In the genomic region with DNA sequence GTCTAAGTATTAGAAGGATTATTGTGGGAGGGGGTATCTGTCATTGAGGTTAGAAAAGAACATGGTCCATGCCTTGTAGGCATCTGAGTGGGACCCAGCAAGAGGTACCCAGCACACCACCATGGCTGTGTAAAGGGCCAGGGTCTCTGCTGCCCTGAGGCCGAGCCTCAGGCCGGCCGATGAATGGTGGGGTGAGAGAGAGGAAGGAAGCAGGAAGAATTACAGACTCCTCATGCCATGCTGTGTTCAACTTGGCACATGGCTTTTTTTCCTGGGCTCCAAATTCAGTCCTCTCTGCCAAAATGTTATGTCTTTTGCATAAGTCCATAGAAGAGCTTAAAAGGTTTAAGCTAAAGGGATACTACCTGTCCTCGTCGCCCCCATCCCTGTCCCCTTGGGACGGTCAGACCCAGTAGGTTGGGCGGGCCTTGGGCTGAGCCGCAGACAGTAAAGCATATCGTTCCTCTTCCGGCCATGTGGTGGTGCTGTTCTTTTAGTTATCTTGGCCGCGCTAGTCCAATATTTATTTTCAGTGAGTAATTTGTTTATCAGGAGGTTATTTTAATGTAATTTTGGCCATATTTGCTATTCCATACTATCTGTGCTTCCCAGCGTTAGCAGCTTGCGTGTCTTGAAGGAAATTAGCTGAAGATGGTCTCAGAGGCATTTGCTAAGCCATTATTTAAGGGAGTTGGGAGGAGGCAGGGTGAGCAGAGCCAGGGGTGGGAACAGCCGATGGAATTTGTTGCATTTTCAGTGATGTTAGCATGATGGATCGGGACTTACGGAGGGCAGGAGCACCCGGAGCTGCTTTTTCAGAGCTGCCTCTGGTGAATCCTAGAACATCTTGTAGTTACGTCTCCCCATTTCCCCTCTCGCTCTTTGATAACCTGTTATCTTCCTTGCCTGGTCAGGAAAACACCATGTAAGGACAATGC, we compare ENCODE assay signal across 8 cellular contexts.
DNase-seq lines count a peak whose midpoint lies in the region; ATAC-seq and TF ChIP-seq lines count a peak whose summit lies in the region.

No MANE protein-coding gene starts in this region.

- H3K23ac ChIP-seq in H9 (ENCODE audit: insufficient read length, low read depth, low read length), result no peak overlapping the region

- H2BK5ac ChIP-seq in H9 (ENCODE audit: insufficient read length, low read length), result no peak overlapping the region

- peaks cover 4% of the 10 kb centered on the region for H3K4me1 ChIP-seq in H9 (ENCODE audit: insufficient read depth, low read length)

- no CpG with 5 or more reads among the region's 20 CpGs for WGBS in H9 (ENCODE audit: extremely low coverage, insufficient read length, low lambda C conversion rate)

- H2AFZ ChIP-seq in H9 (ENCODE audit: low read length), result peak overlapping the region; percentile 45

- peak overlapping the region; percentile 55 for H3K4me2 ChIP-seq in H9 (ENCODE audit: insufficient read depth, insufficient read length, low read length)

- H4K5ac ChIP-seq in H9 (ENCODE audit: insufficient read length, low read depth, low read length), result no peak overlapping the region

- no peaks in the 10 kb centered on the region for H3K9me3 ChIP-seq in H9 (ENCODE audit: control insufficient read depth, low read depth, low read length)

- H3T11ph ChIP-seq in H9 (ENCODE audit: low read length), result no peak overlapping the region

- no peaks in the 10 kb centered on the region for H4K20me1 ChIP-seq in H9 (ENCODE audit: control insufficient read depth, insufficient read depth, insufficient read length)

- H3K79me2 ChIP-seq in H9 (ENCODE audit: insufficient read depth, low read length), result no peaks in the 10 kb centered on the region

- no peaks in the 10 kb centered on the region for H3K36me3 Mint-ChIP-seq in H9 (ENCODE audit: insufficient read depth in 1 of 3, low read depth in 3 of 3)
- H3K36me3 Mint-ChIP-seq in activated CD8-positive, alpha-beta T cell treated with anti-CD3 and anti-CD28 coated beads, Interleukin-2, amount 10 ng/mL, durations not matched to agents 7 days and 5 days (ENCODE audit: low read depth), result no peaks in the 10 kb centered on the region

- no peak overlapping the region for H3K27ac ChIP-seq in H9 (ENCODE audit: insufficient read length, low read depth, low read length)

- no peaks in the 10 kb centered on the region; the same call in 1 of the 2 replicates for H3K27me3 ChIP-seq in H9 (ENCODE audit: insufficient read depth, low read length)

- no peaks in the 10 kb centered on the region for H3K23me2 ChIP-seq in H9 (ENCODE audit: insufficient read length, low read depth, low read length, poor library complexity, severe bottlenecking)

- H2BK120ac ChIP-seq in H9 (ENCODE audit: low read depth, low read length, poor library complexity, severe bottlenecking), result no peak overlapping the region

- H2BK20ac ChIP-seq in H9 (ENCODE audit: low read depth, low read length, poor library complexity, severe bottlenecking), result no peak overlapping the region

- no peak overlapping the region for H2BK12ac ChIP-seq in H9 (ENCODE audit: insufficient read length, low read depth, low read length)

- no peak overlapping the region for H4K91ac ChIP-seq in H9 (ENCODE audit: insufficient read length, low read depth, low read length)

- no peak overlapping the region for H2BK15ac ChIP-seq in H9 (ENCODE audit: low read depth, low read length)

- no peak overlapping the region for H3K56ac ChIP-seq in H9 (ENCODE audit: insufficient read length, low read depth, low read length)

- H3K9ac ChIP-seq in H9 (ENCODE audit: extremely low read depth, insufficient read length, low read length), result no peak overlapping the region

- H4K8ac ChIP-seq in H9 (replicated peaks; ENCODE audit: insufficient read length, low read depth, low read length), result no peak overlapping the region

- POLR2A ChIA-PET in activated CD8-positive, alpha-beta T cell treated with anti-CD3 and anti-CD28 coated beads, Interleukin-2, amount 10 ng/mL, durations not matched to agents 7 days and 5 days (lab: Charles Lee), result no interaction called here

- no peaks in the 10 kb centered on the region for H3K9me3 Mint-ChIP-seq in H9
- H3K9me3 Mint-ChIP-seq in activated CD8-positive, alpha-beta T cell treated with anti-CD3 and anti-CD28 coated beads, Interleukin-2, amount 10 ng/mL, durations not matched to agents 7 days and 5 days (ENCODE audit: insufficient read depth), result no peaks in the 10 kb centered on the region

- H3K79me1 ChIP-seq in H9 (ENCODE audit: insufficient read depth, low read depth, low read length, poor library complexity, severe bottlenecking), result no peaks in the 10 kb centered on the region

- H3K14ac ChIP-seq in H9 (ENCODE audit: insufficient read depth, low read length), result no peak overlapping the region

- TF ChIP-seq CTCF in H9 (conservative IDR thresholded peaks at IDR 0.05), result peak; percentile 93

- H3K4me3 Mint-ChIP-seq in H9, result peak overlapping the region; percentile 46 to 64
- no peak overlapping the region for H3K4me3 Mint-ChIP-seq in activated CD8-positive, alpha-beta T cell treated with anti-CD3 and anti-CD28 coated beads, Interleukin-2, amount 10 ng/mL, durations not matched to agents 7 days and 5 days

- in situ Hi-C loops in G401 (cut with HindIII; ENCODE audit: low sequenced_read_pairs), result no loop called here

- no peak overlapping the region for H3K4ac ChIP-seq in H9 (ENCODE audit: low read depth, low read length)

- no peaks in the 10 kb centered on the region for H3K27me3 Mint-ChIP-seq in H9 (ENCODE audit: low read depth)
- H3K27me3 Mint-ChIP-seq in activated CD8-positive, alpha-beta T cell treated with anti-CD3 and anti-CD28 coated beads, Interleukin-2, amount 10 ng/mL, durations not matched to agents 7 days and 5 days (ENCODE audit: low read depth), result peaks cover 8% of the 10 kb centered on the region

- peak; percentile 69 for DNase-seq in G401 (ENCODE audit: low spot score)
- peak; percentile 72 for DNase-seq in H9
- peak; percentile 0 to 47 for DNase-seq in NCI-H446 (lab: John Stamatoyannopoulos, UW)
- DNase-seq in activated CD8-positive, alpha-beta T cell treated with anti-CD3 and anti-CD28 coated beads, Interleukin-2, amount 10 ng/mL, durations not matched to agents 7 days and 5 days, result peak; percentile 34
- DNase-seq in foreskin melanocyte, result peak; percentile 54
- peak; percentile 5 for DNase-seq in putamen (ENCODE audit: low spot score)
- no peak for DNase-seq in HCEC 1CT
- no peak for DNase-seq in mesenteric fat pad (ENCODE audit: low spot score)

- no peak overlapping the region for H3K18ac ChIP-seq in H9 (ENCODE audit: insufficient read length, low read depth, low read length)

- H3K4me1 Mint-ChIP-seq in H9, result peaks cover 34 to 39% of the 10 kb centered on the region in 2 experiments
- H3K4me1 Mint-ChIP-seq in activated CD8-positive, alpha-beta T cell treated with anti-CD3 and anti-CD28 coated beads, Interleukin-2, amount 10 ng/mL, durations not matched to agents 7 days and 5 days (ENCODE audit: low read depth), result no peaks in the 10 kb centered on the region

- H2AK5ac ChIP-seq in H9 (ENCODE audit: insufficient read length, low read length), result no peak overlapping the region

- CTCF ChIA-PET in activated CD8-positive, alpha-beta T cell treated with anti-CD3 and anti-CD28 coated beads, Interleukin-2, amount 10 ng/mL, durations not matched to agents 7 days and 5 days (lab: Charles Lee), result interaction anchor here (0.9 to 2.1 kb wide), 6 partner anchors 10 to 831 kb away, joined by 3 to 7 read pairs (median 4); no protein-coding TSS in a partner anchor

- peak; percentile 60 for ATAC-seq in activated CD8-positive, alpha-beta T cell treated with anti-CD3 and anti-CD28 coated beads, Interleukin-2, amount 10 ng/mL, durations not matched to agents 7 days and 5 days

- H3K27ac Mint-ChIP-seq in H9, result peak overlapping the region in 2 of 3 experiments; percentile 23 to 41; a peak in 3 of 7 replicates
- no peak overlapping the region for H3K27ac Mint-ChIP-seq in activated CD8-positive, alpha-beta T cell treated with anti-CD3 and anti-CD28 coated beads, Interleukin-2, amount 10 ng/mL, durations not matched to agents 7 days and 5 days

Comparison
In these comparisons a context has a peak if more than half of its experiments do, and no peak if none do; other contexts are left out.
1. DNase-seq: peak in G401 (single experiment), H9 (single experiment), NCI-H446 (2 of 2), activated CD8-positive, alpha-beta T cell treated with anti-CD3 and anti-CD28 coated beads, Interleukin-2, amount 10 ng/mL, durations not matched to agents 7 days and 5 days (single experiment), foreskin melanocyte (single experiment) and putamen (single experiment); none in HCEC 1CT (single experiment) and mesenteric fat pad (single experiment).